In genomic region chr2:190378883-190379237, GRCh38 we compare ENCODE assay signal across 17 cellular contexts. TPM values are rescaled to one million over a fixed set of nuclear protein-coding genes. Genes with fewer than 3 reads are reported as not detected.
A peak's percentile ranks its signal among the peaks of the same experiment; 100 is the strongest.
DNase-seq lines count a peak whose midpoint lies in the region; ATAC-seq, FAIRE-seq and TF ChIP-seq lines count a peak whose summit lies in the region.
"Had no signal": no experiment of that assay in that cellular context is flagged by ENCODE, and none has a peak within 500 bp of the region (broad histone marks: within the 10 kb centered on the region; RNA-seq: fewer than 3 reads in every experiment).

No MANE protein-coding gene starts in this region.

- POLR2A ChIA-PET in K562 (lab: Yijun Ruan, JAX), result interaction anchor here (0.6 to 1.1 kb wide), 2 partner anchors 8 to 60 kb away, joined by 3 read pairs; no protein-coding TSS in a partner anchor

- no peak overlapping the region for H3K4me3 Mint-ChIP-seq in mesothelial cell of epicardium

- H3K4me1 ChIP-seq in breast epithelium, result no peaks in the 10 kb centered on the region
- H3K4me1 ChIP-seq in mammary epithelial cell (ENCODE audit: insufficient read depth, low read length), result no peaks in the 10 kb centered on the region
- H3K4me1 ChIP-seq in K562 (replicated peaks in 1 of 2; ENCODE audit: control insufficient read depth in 2 of 2, insufficient read depth in 2 of 2, low read length in 2 of 2), result peaks cover 5 to 33% of the 10 kb centered on the region in 2 experiments; a peak in 4 of 5 replicates

- intact Hi-C loops in breast epithelium (cut with DNase I; ENCODE audit: low total_unique reads) (no loop called here), mammary epithelial cell (cut with micrococcal nuclease) (no loop called here), K562 (cut with micrococcal nuclease) (no loop called here)

- TF ChIP-seq POLR2A in breast epithelium (IDR thresholded peaks at IDR 0.05), result no peak
- no peak for TF ChIP-seq POLR2A in K562 (conservative IDR thresholded peaks at IDR 0.05)

- TF ChIP-seq RAD21 in K562 (CRISPR knock-in tag; conservative IDR thresholded peaks at IDR 0.05 in 1 of 2, IDR thresholded peaks at IDR 0.05 in 1 of 2), result no peak; a peak in 1 of 4 replicates

- peak; percentile 65 for ATAC-seq in K562
- ATAC-seq in HG03108 (IDR thresholded peaks at IDR 0.05; ENCODE audit: unreplicated experiment), result no peak

- H3K27me3 ChIP-seq in breast epithelium (no peaks in the 10 kb centered on the region), mammary epithelial cell (ENCODE audit: insufficient read depth, low read length) (no peaks in the 10 kb centered on the region), K562 (ENCODE audit: control insufficient read depth in 2 of 2, insufficient read depth in 2 of 2, low read length in 2 of 2) (no peaks in the 10 kb centered on the region)

- peak overlapping the region; percentile 33 to 50 for H3K27ac ChIP-seq in breast epithelium
- H3K27ac ChIP-seq in mammary epithelial cell (ENCODE audit: insufficient read depth, low read depth, low read length), result no peak overlapping the region
- H3K27ac ChIP-seq in K562 (ENCODE audit: extremely low read depth, low read depth, low read length), result peak overlapping the region; percentile 75; the same call in 2 of the 3 replicates
- H3K27ac ChIP-seq: KMS-11, PC-9, SK-N-MC had no signal

- FAIRE-seq in K562 (lab: Jason Lieb, UNC), result no peak
- FAIRE-seq: G401.6 had no signal

- no peaks in the 10 kb centered on the region for H3K27me3 Mint-ChIP-seq in mesothelial cell of epicardium (ENCODE audit: low read depth)
- H3K27me3 Mint-ChIP-seq: B cell had no signal

- CTCF ChIA-PET in mammary epithelial cell (lab: Charles Lee; ENCODE audit: low non-redundant PET), result no interaction called here
- CTCF ChIA-PET in K562 (lab: Yijun Ruan, JAX; ENCODE audit: low intra/inter-chr PET ratio), result no interaction called here

- no peaks in the 10 kb centered on the region for H3K9me1 ChIP-seq in K562 (ENCODE audit: control insufficient read depth, insufficient read depth, low read length)

- in situ Hi-C loops in mammary epithelial cell (cut with MboI; ENCODE audit: low sequenced_read_pairs in 2 of 2), result loop anchor here in 1 of 2 donors (10.0 to 25.0 kb wide), 2 partner anchors 133 to 284 kb away; no protein-coding TSS in a partner anchor
- in situ Hi-C loops in K562 (cut with MboI), result no loop called here

- H3K4me1 Mint-ChIP-seq in mesothelial cell of epicardium, result peaks cover 8% of the 10 kb centered on the region

- H3K4me3 ChIP-seq in breast epithelium (no peak overlapping the region), mammary epithelial cell (replicated peaks in 1 of 3; ENCODE audit: insufficient read depth in 1 of 3, low read depth in 2 of 3, low read length in 3 of 3) (no peak overlapping the region), K562 (peak overlapping the region; percentile 35; the same call in 1 of the 2 replicates)
- H3K4me3 ChIP-seq: PC-9, SK-N-MC had no signal

- H3K79me2 ChIP-seq in mammary epithelial cell (ENCODE audit: insufficient read depth, low read length) (no peaks in the 10 kb centered on the region), K562 (ENCODE audit: control insufficient read depth, insufficient read depth, low read length) (no peaks in the 10 kb centered on the region)

- H3K36me3 ChIP-seq in breast epithelium (no peaks in the 10 kb centered on the region), mammary epithelial cell (ENCODE audit: insufficient read depth, low read length) (no peaks in the 10 kb centered on the region), K562 (ENCODE audit: control insufficient read depth, insufficient read depth, low read length) (no peaks in the 10 kb centered on the region)

- BruUV-seq in mammary epithelial cell (replicated peaks; lab: Mats Ljungman, UMichigan) (no TSS peak), K562 (replicated peaks; lab: Mats Ljungman, UMichigan) (no TSS peak)

- H3K9ac ChIP-seq in mammary epithelial cell (ENCODE audit: insufficient read depth, low read length) (no peak overlapping the region), K562 (ENCODE audit: insufficient read depth in 1 of 2, low read depth in 2 of 2, low read length in 2 of 2) (peak overlapping the region in 1 of 2 experiments; percentile 30; a peak in 2 of 4 replicates)
- H3K9ac ChIP-seq: KMS-11 had no signal

- H3K9me3 Mint-ChIP-seq in mesothelial cell of epicardium, result peaks cover 4% of the 10 kb centered on the region

- TF ChIP-seq EP300 in K562 (IDR thresholded peaks at IDR 0.05; ENCODE audit: low read length), result no peak; the same call in 1 of the 2 replicates

- DNase-seq in breast epithelium (ENCODE audit: low spot score in 2 of 2) (no peak), mammary epithelial cell (no peak), OCI-M1 (lab: John Stamatoyannopoulos, UW) (peak; percentile 81), K562 (ENCODE audit: extremely low read depth in 1 of 4, low spot score in 3 of 4) (peak; percentile 10 to 54 (median 22)), mesothelial cell of epicardium (ENCODE audit: low spot score in 2 of 2, unreplicated experiment in 2 of 2) (no peak), SW480 (ENCODE audit: low spot score) (no peak)
- DNase-seq in activated naive CD4-positive, alpha-beta T cell treated with Interleukin-2 at 50 U/mL for 16 hours, result no peak
- DNase-seq: 8988T, COR-L47, HCEC 1CT, NCI-H1436 treated with DMSO at 0.1 percent for 48 hours, PC-9 had no signal

- dilution Hi-C loops in mammary epithelial cell (cut with HindIII; ENCODE audit: low sequenced_read_pairs), result loop anchor here (5.0 kb wide), 1 partner anchor 83 kb away; no protein-coding TSS in a partner anchor

- H3K9me3 ChIP-seq in breast epithelium (no peaks in the 10 kb centered on the region), mammary epithelial cell (replicated peaks; ENCODE audit: insufficient read depth, low read length) (no peaks in the 10 kb centered on the region), K562 (replicated peaks; ENCODE audit: control insufficient read depth, insufficient read depth, low read depth, low read length) (no peaks in the 10 kb centered on the region)

- no peaks in the 10 kb centered on the region for H4K20me1 ChIP-seq in mammary epithelial cell (ENCODE audit: insufficient read depth, low read length)
- no peaks in the 10 kb centered on the region for H4K20me1 ChIP-seq in K562 (replicated peaks; ENCODE audit: control insufficient read depth, insufficient read depth, low read length)

- peak overlapping the region; percentile 23 for H3K27ac Mint-ChIP-seq in mesothelial cell of epicardium

- WGBS in mammary epithelial cell (ENCODE audit: low coverage, missing lambda C conversion rate), result 87% methylated on average over 6 of the region's 6 CpGs
- 0% methylated on average over 6 of the region's 6 CpGs for WGBS in K562 (ENCODE audit: insufficient coverage, low coverage, missing lambda C conversion rate)

- H3K4me2 ChIP-seq in mammary epithelial cell (ENCODE audit: insufficient read depth, low read depth, low read length) (no peak overlapping the region), K562 (ENCODE audit: insufficient read depth, low read length) (peak overlapping the region; percentile 77)
- H3K4me2 ChIP-seq: KMS-11, PC-9 had no signal

- H3K36me3 Mint-ChIP-seq in mesothelial cell of epicardium, result no peaks in the 10 kb centered on the region

- TF ChIP-seq CTCF in breast epithelium (IDR thresholded peaks at IDR 0.05), result no peak
- TF ChIP-seq CTCF in mammary epithelial cell (conservative IDR thresholded peaks at IDR 0.05 in 1 of 2, IDR thresholded peaks at IDR 0.05 in 1 of 2; ENCODE audit: extremely low read depth in 1 of 2, insufficient read depth in 1 of 2, low read depth in 1 of 2, low read length in 2 of 2), result no peak
- no peak for TF ChIP-seq CTCF in K562 (IDR thresholded peaks at IDR 0.05 in 2 of 3, conservative IDR thresholded peaks at IDR 0.05 in 1 of 3; ENCODE audit: insufficient read depth in 2 of 3, low read depth in 1 of 3, low read length in 3 of 3)
- TF ChIP-seq CTCF in mesothelial cell of epicardium (IDR thresholded peaks at IDR 0.05; ENCODE audit: unreplicated experiment), result no peak

- H2AFZ ChIP-seq in mammary epithelial cell (ENCODE audit: low read depth, low read length), result no peak overlapping the region
- peak overlapping the region; percentile 71 for H2AFZ ChIP-seq in K562 (ENCODE audit: low read depth, low read length)
- H2AFZ ChIP-seq: PC-9 had no signal

RNA-seq across cellular contexts. Expression of gene MFSD6, which starts 29.3 kb away (rescaled TPM):
- total RNA-seq in breast epithelium (100 to 1,000 TPM in 1 of 3 donors, 10 to 100 TPM in 2; 52.0 to 180 (median 92.4) TPM), mammary epithelial cell (10 to 100 TPM; 33.7 to 71.7 TPM), K562 (2014; rRNA removed) (7.1 and 8.5 TPM in 2 replicates), K562 (2014; rRNA removed; fragmentation: Illumina TruSeq; extraction: Trizol) (3.9 and 5.3 TPM in 2 replicates), K562 (2015; rRNA removed; fragmentation: Illumina TruSeq; extraction: Trizol) (1.4 and 2.0 TPM in 2 replicates), K562 (2021) (6.3 and 6.6 TPM in 2 replicates), mesothelial cell of epicardium (10.9 to 12.6 TPM (median 11.7 TPM) in 3 replicates)
- polyA plus RNA-seq in mammary epithelial cell (21.2 TPM), K562 (2011; rRNA removed) (2.7 and 7.9 TPM in 2 replicates), K562 (2014; fragmentation: Illumina TruSeq; extraction: Trizol) (5.1 and 6.1 TPM in 2 replicates), K562 (2014; fragmentation: Nextera tagmentation; extraction: Ambion mirVana) (1 to 10 TPM; 1.1 to 1.2 TPM), K562 (2014; rRNA removed) (4.4 and 4.6 TPM in 2 replicates)
- polyA minus RNA-seq in mammary epithelial cell, result 34.0 TPM
- 23.3 and 40.4 TPM in 2 replicates for total RNA-seq in K562 (2011; cell fraction: chromatin; rRNA removed; ENCODE audit: low replicate concordance)
- 13.8 and 14.3 TPM in 2 replicates for total RNA-seq in K562 (2011; cell fraction: nucleolus; rRNA removed)
- total RNA-seq in K562 (2011; cell fraction: nucleoplasm; rRNA removed), result 21.7 and 22.3 TPM in 2 replicates
- polyA plus RNA-seq in K562 (2011; cell fraction: cytosol; rRNA removed), result 4.0 and 5.7 TPM in 2 replicates
- 4.0 and 6.7 TPM in 2 replicates for polyA plus RNA-seq in K562 (2011; cell fraction: nucleus; rRNA removed)
- 4.0 and 5.9 TPM in 2 replicates for polyA plus RNA-seq in K562 (2012)
- 9.8 and 15.1 TPM in 2 replicates for polyA minus RNA-seq in K562 (2011; rRNA and poly(A)+ RNA removed)
- 7.3 TPM in 2 replicates for polyA minus RNA-seq in K562 (2011; cell fraction: cytosol; rRNA and poly(A)+ RNA removed)
- 10.6 and 11.8 TPM in 2 replicates for polyA minus RNA-seq in K562 (2011; cell fraction: nucleus; rRNA and poly(A)+ RNA removed)

RNA-seq across cellular contexts. Expression of gene INPP1, which starts 35.5 kb away (rescaled TPM):
- total RNA-seq in breast epithelium, result 10 to 100 TPM in 2 of 3 donors, 1 to 10 TPM in 1; 7.4 to 24.3 (median 15.5) TPM
- total RNA-seq in mammary epithelial cell, result 10 to 100 TPM; 13.0 to 23.8 TPM
- polyA plus RNA-seq in mammary epithelial cell, result 10.4 TPM
- 9.4 TPM for polyA minus RNA-seq in mammary epithelial cell
- total RNA-seq in K562 (2011; cell fraction: chromatin; rRNA removed; ENCODE audit: low replicate concordance), result 3.1 and 5.7 TPM in 2 replicates
- 1.5 and 2.2 TPM in 2 replicates for total RNA-seq in K562 (2011; cell fraction: nucleolus; rRNA removed)
- total RNA-seq in K562 (2011; cell fraction: nucleoplasm; rRNA removed), result 2.9 and 4.4 TPM in 2 replicates
- 3.1 and 11.8 TPM in 2 replicates for total RNA-seq in K562 (2014; rRNA removed)
- 6.6 and 6.7 TPM in 2 replicates for total RNA-seq in K562 (2014; rRNA removed; fragmentation: Illumina TruSeq; extraction: Trizol)
- total RNA-seq in K562 (2015; rRNA removed; fragmentation: Illumina TruSeq; extraction: Trizol), result 3.3 and 4.5 TPM in 2 replicates
- 5.0 and 5.3 TPM in 2 replicates for total RNA-seq in K562 (2021)
- 2.5 and 9.9 TPM in 2 replicates for polyA plus RNA-seq in K562 (2011; rRNA removed)
- polyA plus RNA-seq in K562 (2011; cell fraction: cytosol; rRNA removed), result 1.6 and 4.4 TPM in 2 replicates
- 3.6 and 10.5 TPM in 2 replicates for polyA plus RNA-seq in K562 (2011; cell fraction: nucleus; rRNA removed)
- polyA plus RNA-seq in K562 (2012), result 3.2 and 6.0 TPM in 2 replicates
- 6.5 and 7.7 TPM in 2 replicates for polyA plus RNA-seq in K562 (2014; fragmentation: Illumina TruSeq; extraction: Trizol)
- 1 to 10 TPM; 3.7 to 6.1 TPM for polyA plus RNA-seq in K562 (2014; fragmentation: Nextera tagmentation; extraction: Ambion mirVana)
- polyA plus RNA-seq in K562 (2014; rRNA removed), result 6.3 and 7.7 TPM in 2 replicates
- polyA minus RNA-seq in K562 (2011; rRNA and poly(A)+ RNA removed), result 1.9 and 8.7 TPM in 2 replicates
- 1.6 and 3.5 TPM in 2 replicates for polyA minus RNA-seq in K562 (2011; cell fraction: cytosol; rRNA and poly(A)+ RNA removed)
- 0.67 and 2.8 TPM in 2 replicates for polyA minus RNA-seq in K562 (2011; cell fraction: nucleus; rRNA and poly(A)+ RNA removed)
- 18.4 to 20.6 TPM (median 20.3 TPM) in 3 replicates for total RNA-seq in mesothelial cell of epicardium

RNA-seq across cellular contexts. Expression of gene HIBCH, which starts 59.2 kb away (rescaled TPM):
- total RNA-seq in breast epithelium, result 10 to 100 TPM; 22.2 to 31.8 (median 22.9) TPM
- total RNA-seq in mammary epithelial cell, result 10 to 100 TPM; 17.0 to 20.5 TPM
- polyA plus RNA-seq in mammary epithelial cell, result 7.7 TPM
- polyA minus RNA-seq in mammary epithelial cell, result 4.7 TPM
- 22.5 and 54.1 TPM in 2 replicates for total RNA-seq in K562 (2011; cell fraction: chromatin; rRNA removed; ENCODE audit: low replicate concordance)
- total RNA-seq in K562 (2011; cell fraction: nucleolus; rRNA removed), result 14.1 and 19.7 TPM in 2 replicates
- 31.6 and 50.0 TPM in 2 replicates for total RNA-seq in K562 (2011; cell fraction: nucleoplasm; rRNA removed)
- total RNA-seq in K562 (2014; rRNA removed), result 14.9 and 17.0 TPM in 2 replicates
- 31.9 and 34.5 TPM in 2 replicates for total RNA-seq in K562 (2014; rRNA removed; fragmentation: Illumina TruSeq; extraction: Trizol)
- 20.7 and 24.6 TPM in 2 replicates for total RNA-seq in K562 (2015; rRNA removed; fragmentation: Illumina TruSeq; extraction: Trizol)
- total RNA-seq in K562 (2021), result 25.9 and 28.3 TPM in 2 replicates
- 21.5 and 36.3 TPM in 2 replicates for polyA plus RNA-seq in K562 (2011; rRNA removed)
- 2.8 and 5.5 TPM in 2 replicates for polyA plus RNA-seq in K562 (2011; cell fraction: cytosol; rRNA removed)
- 17.5 and 21.0 TPM in 2 replicates for polyA plus RNA-seq in K562 (2011; cell fraction: nucleus; rRNA removed)
- polyA plus RNA-seq in K562 (2012), result 16.8 and 28.2 TPM in 2 replicates
- polyA plus RNA-seq in K562 (2014; fragmentation: Illumina TruSeq; extraction: Trizol), result 25.4 and 25.6 TPM in 2 replicates
- 10 to 100 TPM; 52.8 to 65.4 TPM for polyA plus RNA-seq in K562 (2014; fragmentation: Nextera tagmentation; extraction: Ambion mirVana)
- polyA plus RNA-seq in K562 (2014; rRNA removed), result 24.0 and 26.1 TPM in 2 replicates
- polyA minus RNA-seq in K562 (2011; rRNA and poly(A)+ RNA removed), result 28.5 and 33.6 TPM in 2 replicates
- polyA minus RNA-seq in K562 (2011; cell fraction: cytosol; rRNA and poly(A)+ RNA removed), result 8.1 and 10.1 TPM in 2 replicates
- polyA minus RNA-seq in K562 (2011; cell fraction: nucleus; rRNA and poly(A)+ RNA removed), result 20.9 and 30.0 TPM in 2 replicates
- total RNA-seq in mesothelial cell of epicardium, result 55.7 to 64.0 TPM (median 58.8 TPM) in 3 replicates

Comparison
In these comparisons a context has a peak if more than half of its experiments do, and no peak if none do; other contexts are left out.
1. DNase-seq: peak in OCI-M1 (single experiment) and K562 (4 of 4); none in breast epithelium (0 of 2), mammary epithelial cell (single experiment), mesothelial cell of epicardium (0 of 2), activated naive CD4-positive, alpha-beta T cell treated with Interleukin-2 at 50 U/mL for 16 hours (single experiment) and SW480 (single experiment).